8 cellular contexts compared by ENCODE assay signal in genomic region chr19:35628264-35628564, GRCh38. TPM values are rescaled to one million over a fixed set of nuclear protein-coding genes. Genes with fewer than 3 reads are reported as not detected.
A peak's percentile ranks its signal among the peaks of the same experiment; 100 is the strongest.
DNase-seq lines count a peak whose midpoint lies in the region; ATAC-seq, FAIRE-seq and TF ChIP-seq lines count a peak whose summit lies in the region.

No MANE protein-coding gene starts in this region.

- H3K4me2 ChIP-seq in A549 (peak overlapping the region; percentile 81), mammary epithelial cell (ENCODE audit: insufficient read depth, low read depth, low read length) (peak overlapping the region; percentile 88)

- no peak for ATAC-seq in A549
- ATAC-seq in HG03064 (IDR thresholded peaks at IDR 0.05; ENCODE audit: low read depth, unreplicated experiment), result peak; percentile 13
- no peak for ATAC-seq in omental fat pad (ENCODE audit: low FRiP score)
- no peak for ATAC-seq in GM21360 (IDR thresholded peaks at IDR 0.05; ENCODE audit: unreplicated experiment)

- H4K20me1 ChIP-seq in mammary epithelial cell (ENCODE audit: insufficient read depth, low read length), result no peaks in the 10 kb centered on the region

- peak overlapping the region; percentile 80 for H3K9ac ChIP-seq in mammary epithelial cell (ENCODE audit: insufficient read depth, low read length)
- peak overlapping the region; percentile 99 for H3K9ac ChIP-seq in mucosa of stomach (ENCODE audit: low read length)

- in situ Hi-C loops in mammary epithelial cell (cut with MboI; ENCODE audit: low sequenced_read_pairs in 2 of 2), result no loop called here

- H3K4me3 ChIP-seq in A549 (peak overlapping the region; percentile 79), mammary epithelial cell (replicated peaks in 1 of 3; ENCODE audit: insufficient read depth in 1 of 3, low read depth in 2 of 3, low read length in 3 of 3) (peak overlapping the region; percentile 80 to 100 (median 82)), mucosa of stomach (ENCODE audit: low read length) (peak overlapping the region; percentile 94)

- peak overlapping the region; percentile 74 to 85 for H3K27ac ChIP-seq in A549
- H3K27ac ChIP-seq in mammary epithelial cell (ENCODE audit: insufficient read depth, low read depth, low read length), result peak overlapping the region; percentile 66

- TF ChIP-seq RAD21 in A549 (conservative IDR thresholded peaks at IDR 0.05 in 1 of 2, IDR thresholded peaks at IDR 0.05 in 1 of 2), result no peak

- POLR2A ChIA-PET in A549 (lab: Yijun Ruan, JAX), result interaction anchor here (0.9 to 2.0 kb wide), 2 partner anchors 16 to 20 kb away, joined by 3 to 10 read pairs; no protein-coding TSS in a partner anchor

- 40% methylated on average over 9 of the region's 9 CpGs for WGBS in A549 (ENCODE audit: missing lambda C conversion rate)
- WGBS in mammary epithelial cell (ENCODE audit: low coverage, missing lambda C conversion rate), result 14% methylated on average over 9 of the region's 9 CpGs

- H3K79me2 ChIP-seq in mammary epithelial cell (ENCODE audit: insufficient read depth, low read length), result peaks cover 22% of the 10 kb centered on the region

- peaks cover 6% of the 10 kb centered on the region for H3K36me3 ChIP-seq in mammary epithelial cell (ENCODE audit: insufficient read depth, low read length)
- peaks cover 4% of the 10 kb centered on the region for H3K36me3 ChIP-seq in mucosa of stomach (ENCODE audit: control insufficient read depth, insufficient read depth, low read length)

- CTCF ChIA-PET in A549 (lab: Yijun Ruan, JAX) (interaction anchor here (1.0 to 1.5 kb wide), 3 partner anchors 15 to 133 kb away, joined by 3 to 4 read pairs (median 3); no protein-coding TSS in a partner anchor), mammary epithelial cell (lab: Charles Lee; ENCODE audit: low non-redundant PET) (no interaction called here)

- TF ChIP-seq POLR2A in A549 (IDR thresholded peaks at IDR 0.05; ENCODE audit: low read length), result no peak

- DNase-seq in A549 (ENCODE audit: low read depth in 1 of 2, low spot score in 1 of 2) (no peak), mammary epithelial cell (no peak), omental fat pad (ENCODE audit: low spot score) (no peak), DMS 273 (lab: John Stamatoyannopoulos, UW; ENCODE audit: unreplicated experiment) (no peak)
- no peak for DNase-seq in activated CD8-positive, alpha-beta memory T cell treated with anti-CD3 and anti-CD28 coated beads, Interleukin-2, amount 50 U/mL, for 48 hours

- dilution Hi-C loops in mammary epithelial cell (cut with HindIII; ENCODE audit: low sequenced_read_pairs), result no loop called here

- H3K27me3 ChIP-seq in mammary epithelial cell (ENCODE audit: insufficient read depth, low read length), result no peaks in the 10 kb centered on the region
- H3K27me3 ChIP-seq in mucosa of stomach (ENCODE audit: control insufficient read depth, insufficient read depth, low read length), result no peaks in the 10 kb centered on the region

- intact Hi-C loops in mammary epithelial cell (cut with micrococcal nuclease), result loop anchor here (1.0 kb wide), 1 partner anchor 118 kb away; no protein-coding TSS in a partner anchor

- TF ChIP-seq CTCF in A549 (IDR thresholded peaks at IDR 0.05) (no peak), mammary epithelial cell (conservative IDR thresholded peaks at IDR 0.05 in 1 of 2, IDR thresholded peaks at IDR 0.05 in 1 of 2; ENCODE audit: extremely low read depth in 1 of 2, insufficient read depth in 1 of 2, low read depth in 1 of 2, low read length in 2 of 2) (no peak), omental fat pad (IDR thresholded peaks at IDR 0.05) (no peak)

- peak overlapping the region; percentile 88 for H2AFZ ChIP-seq in mammary epithelial cell (ENCODE audit: low read depth, low read length)

- no peak for TF ChIP-seq EP300 in A549 (IDR thresholded peaks at IDR 0.05)

- BruUV-seq in mammary epithelial cell (replicated peaks; lab: Mats Ljungman, UMichigan), result TSS peak; percentile 96

- no peaks in the 10 kb centered on the region for H3K9me3 ChIP-seq in A549
- no peaks in the 10 kb centered on the region for H3K9me3 ChIP-seq in mammary epithelial cell (replicated peaks; ENCODE audit: insufficient read depth, low read length)
- H3K9me3 ChIP-seq in mucosa of stomach (ENCODE audit: control insufficient read depth, low read length), result no peaks in the 10 kb centered on the region

- peak; percentile 18 for FAIRE-seq in A549 (lab: Jason Lieb, UNC)

- H3K4me1 ChIP-seq in A549, result peaks cover 14% of the 10 kb centered on the region; the same call in 2 of the 3 replicates
- peaks cover 10% of the 10 kb centered on the region for H3K4me1 ChIP-seq in mammary epithelial cell (ENCODE audit: insufficient read depth, low read length)
- H3K4me1 ChIP-seq in mucosa of stomach (ENCODE audit: control insufficient read depth, insufficient read depth, low read length), result peaks cover 5% of the 10 kb centered on the region

TF ChIP-seq in A549, 52 proteins besides CTCF, POLR2A, EP300 and RAD21 (continues in another document):
- TF ChIP-seq HEYL (CRISPR knock-in tag; IDR thresholded peaks at IDR 0.05) (no peak), FOSB (CRISPR knock-in tag; IDR thresholded peaks at IDR 0.05) (no peak), MAZ (IDR thresholded peaks at IDR 0.05; ENCODE audit: borderline replicate concordance, low read depth, low read length) (no peak), CBX8 (IDR thresholded peaks at IDR 0.05) (no peak), HOXB5 (CRISPR knock-in tag; IDR thresholded peaks at IDR 0.05) (no peak), NFE2L2 (conservative IDR thresholded peaks at IDR 0.05; ENCODE audit: low read length) (no peak), KDM5A (IDR thresholded peaks at IDR 0.05) (no peak), CHD2 (IDR thresholded peaks at IDR 0.05; ENCODE audit: low read length, partially characterized antibody) (no peak), ELK1 (IDR thresholded peaks at IDR 0.05; ENCODE audit: low read depth, low read length) (no peak), SREBF2 (IDR thresholded peaks at IDR 0.05) (no peak), TP53 (CRISPR knock-in tag; IDR thresholded peaks at IDR 0.05) (no peak), SMC3 (IDR thresholded peaks at IDR 0.05) (no peak), MAFK (IDR thresholded peaks at IDR 0.05; ENCODE audit: partially characterized antibody) (no peak)

RNA-seq across cellular contexts. Expression of gene RBM42, which starts 0.6 kb away (rescaled TPM):
- polyA plus RNA-seq in A549 (2011; rRNA removed) (62.1 and 80.4 TPM in 2 replicates), A549 (2017; fragmentation: RNase III; extraction: RNeasy Plus Mini Kit Qiagen cat#74134 plus additional on column Dnase treatment) (124 to 131 TPM (median 128 TPM) in 3 replicates), mammary epithelial cell (49.1 TPM)
- polyA plus RNA-seq in A549 (2012; cell fraction: cytosol; rRNA removed), result 157 and 167 TPM in 2 replicates
- 190 and 224 TPM in 2 replicates for polyA plus RNA-seq in A549 (2012; cell fraction: nucleus; rRNA removed)
- polyA minus RNA-seq in A549 (2011; rRNA and poly(A)+ RNA removed), result 43.4 and 65.1 TPM in 2 replicates
- total RNA-seq in mammary epithelial cell (10 to 100 TPM; 40.2 to 78.5 TPM), omental fat pad (10 to 100 TPM; 35.0 to 41.7 (median 39.6) TPM)
- 35.3 TPM for polyA minus RNA-seq in mammary epithelial cell

RNA-seq across cellular contexts. Expression of gene ETV2, which starts 13.3 kb away (rescaled TPM):
- 0.15 and 0.36 TPM in 2 replicates for polyA plus RNA-seq in A549 (2011; rRNA removed)
- polyA plus RNA-seq in A549 (2012; cell fraction: cytosol; rRNA removed), result 1.5 and 1.7 TPM in 2 replicates
- 1.1 and 2.0 TPM in 2 replicates for polyA plus RNA-seq in A549 (2012; cell fraction: nucleus; rRNA removed)
- 1.1 to 1.3 TPM (median 1.1 TPM) in 3 replicates for polyA plus RNA-seq in A549 (2017; fragmentation: RNase III; extraction: RNeasy Plus Mini Kit Qiagen cat#74134 plus additional on column Dnase treatment)
- not detected in 2 replicates for polyA minus RNA-seq in A549 (2011; rRNA and poly(A)+ RNA removed)
- under 1 TPM in 1 of 2 donors, not detected in 1; 0.99 TPM for total RNA-seq in mammary epithelial cell
- polyA plus RNA-seq in mammary epithelial cell, result 0.37 TPM
- polyA minus RNA-seq in mammary epithelial cell, result not detected
- total RNA-seq in omental fat pad, result under 1 TPM in 2 of 4 donors, not detected in 2; 0.65 to 0.82 TPM

RNA-seq across cellular contexts. Expression of gene HAUS5, which starts 15.7 kb away (rescaled TPM):
- 7.2 and 7.3 TPM in 2 replicates for polyA plus RNA-seq in A549 (2011; rRNA removed)
- 14.4 and 18.8 TPM in 2 replicates for polyA plus RNA-seq in A549 (2012; cell fraction: cytosol; rRNA removed)
- 101 and 126 TPM in 2 replicates for polyA plus RNA-seq in A549 (2012; cell fraction: nucleus; rRNA removed)
- polyA plus RNA-seq in A549 (2017; fragmentation: RNase III; extraction: RNeasy Plus Mini Kit Qiagen cat#74134 plus additional on column Dnase treatment), result 16.0 to 17.6 TPM (median 16.1 TPM) in 3 replicates
- 3.8 and 6.6 TPM in 2 replicates for polyA minus RNA-seq in A549 (2011; rRNA and poly(A)+ RNA removed)
- total RNA-seq in mammary epithelial cell, result 10 to 100 TPM in 1 of 2 donors, 1 to 10 TPM in 1; 6.5 to 28.0 TPM
- polyA plus RNA-seq in mammary epithelial cell, result 8.6 TPM
- polyA minus RNA-seq in mammary epithelial cell, result 57.3 TPM
- 1 to 10 TPM; 4.0 to 7.3 (median 5.1) TPM for total RNA-seq in omental fat pad

RNA-seq across cellular contexts. Expression of gene COX6B1, which starts 19.9 kb away (rescaled TPM):
- 749 and 1,115 TPM in 2 replicates for polyA plus RNA-seq in A549 (2011; rRNA removed)
- 1,921 and 2,479 TPM in 2 replicates for polyA plus RNA-seq in A549 (2012; cell fraction: cytosol; rRNA removed)
- 1,210 and 1,387 TPM in 2 replicates for polyA plus RNA-seq in A549 (2012; cell fraction: nucleus; rRNA removed)
- 1,179 to 1,276 TPM (median 1,260 TPM) in 3 replicates for polyA plus RNA-seq in A549 (2017; fragmentation: RNase III; extraction: RNeasy Plus Mini Kit Qiagen cat#74134 plus additional on column Dnase treatment)
- polyA minus RNA-seq in A549 (2011; rRNA and poly(A)+ RNA removed), result 458 and 693 TPM in 2 replicates
- 100 to 1,000 TPM; 201 to 275 TPM for total RNA-seq in mammary epithelial cell
- polyA plus RNA-seq in mammary epithelial cell, result 708 TPM
- 258 TPM for polyA minus RNA-seq in mammary epithelial cell
- 100 to 1,000 TPM; 391 to 611 (median 538) TPM for total RNA-seq in omental fat pad

RNA-seq across cellular contexts. Expression of gene UPK1A, which starts 38.1 kb away (rescaled TPM):
- polyA plus RNA-seq in A549 (2011; rRNA removed), result 0.78 and 1.4 TPM in 2 replicates
- 0.65 and 0.79 TPM in 2 replicates for polyA plus RNA-seq in A549 (2012; cell fraction: cytosol; rRNA removed)
- 0.75 and 0.90 TPM in 2 replicates for polyA plus RNA-seq in A549 (2012; cell fraction: nucleus; rRNA removed)
- 0.37 to 0.44 TPM (median 0.39 TPM) in 3 replicates for polyA plus RNA-seq in A549 (2017; fragmentation: RNase III; extraction: RNeasy Plus Mini Kit Qiagen cat#74134 plus additional on column Dnase treatment)
- 0.83 and 0.92 TPM in 2 replicates for polyA minus RNA-seq in A549 (2011; rRNA and poly(A)+ RNA removed)
- under 1 TPM in 1 of 2 donors, not detected in 1; 0.59 TPM for total RNA-seq in mammary epithelial cell
- 0.83 TPM for polyA plus RNA-seq in mammary epithelial cell
- polyA minus RNA-seq in mammary epithelial cell, result not detected
- under 1 TPM in 1 of 4 donors, not detected in 3; 0.44 TPM for total RNA-seq in omental fat pad
